Comparison of ENCODE assay signal across 23 cellular contexts in genomic region chr12:40068416-40068815, GRCh38.
"Had no signal": no experiment of that assay in that cellular context is flagged by ENCODE, and none has a peak within 500 bp of the region (broad histone marks: within the 10 kb centered on the region; RNA-seq: fewer than 3 reads in every experiment).

No MANE protein-coding gene starts in this region.

- H3K27ac ChIP-seq: colonic mucosa, coronary artery, epithelial cell of prostate, esophagus muscularis mucosa, esophagus squamous epithelium, foreskin keratinocyte, gastrocnemius medialis, gastroesophageal sphincter, heart right ventricle had no signal

- H3K9me3 ChIP-seq: colonic mucosa, esophagus muscularis mucosa, esophagus squamous epithelium, gastrocnemius medialis, gastroesophageal sphincter, heart right ventricle had no signal

- H3K4me3 ChIP-seq: colonic mucosa, coronary artery, dorsolateral prefrontal cortex, esophagus muscularis mucosa, esophagus squamous epithelium, gastrocnemius medialis, gastroesophageal sphincter, heart right ventricle had no signal

- H3K4me1 ChIP-seq: colonic mucosa, esophagus squamous epithelium, foreskin keratinocyte, gastrocnemius medialis had no signal

- DNase-seq: colonic mucosa; cortex of kidney; dermis blood vessel endothelial cell; dorsolateral prefrontal cortex; effector CD4-positive, alpha-beta T cell; effector CD8-positive, alpha-beta T cell; effector memory CD4-positive, alpha-beta T cell; effector memory CD8-positive, alpha-beta T cell; endodermal cell; erythroblast; esophagus squamous epithelium; foreskin fibroblast; foreskin keratinocyte; foreskin melanocyte; gastrocnemius medialis; glutamatergic neuron; head of caudate nucleus; heart right ventricle had no signal

- H3K36me3 ChIP-seq: colonic mucosa, esophagus muscularis mucosa, esophagus squamous epithelium, gastrocnemius medialis, gastroesophageal sphincter, heart right ventricle had no signal

- ATAC-seq: effector memory CD8-positive, alpha-beta T cell; esophagus mucosa; foreskin keratinocyte; gastrocnemius medialis; gastroesophageal sphincter; heart right ventricle had no signal

- H3K27me3 ChIP-seq: colonic mucosa, dorsolateral prefrontal cortex, esophagus muscularis mucosa, esophagus squamous epithelium, foreskin keratinocyte, gastrocnemius medialis, gastroesophageal sphincter, heart right ventricle had no signal
